17 cellular contexts compared by ENCODE assay signal in genomic region chr2:55871637-55872036, GRCh38. TPM values are rescaled to one million over a fixed set of nuclear protein-coding genes. Genes with fewer than 3 reads are reported as not detected.
DNase-seq lines count a peak whose midpoint lies in the region; ATAC-seq and TF ChIP-seq lines count a peak whose summit lies in the region.
"Had no signal": no experiment of that assay in that cellular context is flagged by ENCODE, and none has a peak within 500 bp of the region (broad histone marks: within the 10 kb centered on the region; RNA-seq: fewer than 3 reads in every experiment).

No MANE protein-coding gene starts in this region.

- peak overlapping the region; percentile 63 to 82 (median 74) for H3K4me2 ChIP-seq in BLaER1 treated with 17β-estradiol and CSF1 and Interleukin-3, amounts not matched to agents 10 nM and 100 nM

- ATAC-seq in HG03108 (IDR thresholded peaks at IDR 0.05; ENCODE audit: unreplicated experiment) = peak; percentile 47
- no peak for ATAC-seq in RWPE2 (ENCODE audit: low read depth)
- peak; percentile 84 for ATAC-seq in memory B cell (ENCODE audit: low read depth)
- ATAC-seq in GM18873 (IDR thresholded peaks at IDR 0.05; ENCODE audit: low FRiP score, unreplicated experiment) = no peak
- no peak for ATAC-seq in HG03097 (IDR thresholded peaks at IDR 0.05; ENCODE audit: low FRiP score, unreplicated experiment)

- no peaks in the 10 kb centered on the region for H3K27me3 Mint-ChIP-seq in memory B cell

- TF ChIP-seq CTCF in RWPE2 (IDR thresholded peaks at IDR 0.05; ENCODE audit: poor library complexity, severe bottlenecking) (no peak), BE2C (IDR thresholded peaks at IDR 0.05; ENCODE audit: low read depth, low read length) (no peak)

- H3K9me3 ChIP-seq in BLaER1 treated with 17β-estradiol and CSF1 and Interleukin-3, amounts not matched to agents 10 nM and 100 nM (replicated peaks in 1 of 11) = peaks cover 0 to 23% (median 0%) of the 10 kb centered on the region in 11 experiments; a peak in 4 of 22 replicates
- H3K9me3 ChIP-seq in RWPE2 (ENCODE audit: severe bottlenecking) (no peaks in the 10 kb centered on the region), BE2C (no peaks in the 10 kb centered on the region)
- H3K9me3 ChIP-seq: neutrophil had no signal

- H3K4me3 ChIP-seq in BLaER1 treated with 17β-estradiol and CSF1 and Interleukin-3, amounts not matched to agents 10 nM and 100 nM = no peak overlapping the region; a peak in 1 of 20 replicates
- no peak overlapping the region for H3K4me3 ChIP-seq in RWPE2 (ENCODE audit: severe bottlenecking)
- no peak overlapping the region for H3K4me3 ChIP-seq in BE2C (ENCODE audit: low read depth, low read length)
- H3K4me3 ChIP-seq: dorsolateral prefrontal cortex had no signal

- H3K9me3 Mint-ChIP-seq in memory B cell = no peaks in the 10 kb centered on the region

- peaks cover 22 to 49% (median 29%) of the 10 kb centered on the region in 10 experiments for H3K4me1 ChIP-seq in BLaER1 treated with 17β-estradiol and CSF1 and Interleukin-3, amounts not matched to agents 10 nM and 100 nM
- no peaks in the 10 kb centered on the region for H3K4me1 ChIP-seq in RWPE2 (ENCODE audit: insufficient read depth, poor library complexity, severe bottlenecking)
- no peaks in the 10 kb centered on the region for H3K4me1 ChIP-seq in BE2C

- H3K36me3 ChIP-seq in BLaER1 treated with 17β-estradiol and CSF1 and Interleukin-3, amounts not matched to agents 10 nM and 100 nM = peaks cover 0 to 14% (median 0%) of the 10 kb centered on the region in 11 experiments; a peak in 3 of 22 replicates
- H3K36me3 ChIP-seq in RWPE2 (ENCODE audit: low read depth) (peaks cover 93% of the 10 kb centered on the region), BE2C (no peaks in the 10 kb centered on the region)
- H3K36me3 ChIP-seq: neutrophil had no signal

- no peak for DNase-seq in RWPE2 (ENCODE audit: low spot score)
- DNase-seq in memory B cell (ENCODE audit: low spot score in 2 of 2) = no peak
- DNase-seq in NCI-H345 (lab: John Stamatoyannopoulos, UW) = no peak
- DNase-seq in BE2C = no peak
- DNase-seq: amygdala, dorsolateral prefrontal cortex, foreskin melanocyte, kidney, NCI-H1105 treated with DMSO at 0.1 percent for 48 hours, NCI-H446 treated with DMSO at 0.1 percent for 48 hours, SHP77 treated with DMSO at 0.1 percent for 48 hours had no signal

- no peaks in the 10 kb centered on the region for H3K27me3 ChIP-seq in BLaER1 treated with 17β-estradiol and CSF1 and Interleukin-3, amounts not matched to agents 10 nM and 100 nM
- H3K27me3 ChIP-seq in RWPE2 (ENCODE audit: insufficient read depth, poor library complexity, severe bottlenecking) (no peaks in the 10 kb centered on the region), BE2C (no peaks in the 10 kb centered on the region)
- H3K27me3 ChIP-seq: dorsolateral prefrontal cortex, neutrophil had no signal

- H3K4me1 Mint-ChIP-seq in memory B cell = peaks cover 9% of the 10 kb centered on the region

- H3K36me3 Mint-ChIP-seq in memory B cell = no peaks in the 10 kb centered on the region

- H4K20me1 ChIP-seq in BLaER1 treated with 17β-estradiol and CSF1 and Interleukin-3, amounts not matched to agents 10 nM and 100 nM = no peaks in the 10 kb centered on the region

- no peak overlapping the region; a peak in 1 of 22 replicates for H3K9ac ChIP-seq in BLaER1 treated with 17β-estradiol and CSF1 and Interleukin-3, amounts not matched to agents 10 nM and 100 nM

- no peak overlapping the region for H3K4me3 Mint-ChIP-seq in memory B cell

- peak overlapping the region in 9 of 11 experiments; percentile 8 to 68 (median 61); a peak in 15 of 22 replicates for H3K27ac ChIP-seq in BLaER1 treated with 17β-estradiol and CSF1 and Interleukin-3, amounts not matched to agents 10 nM and 100 nM
- peak overlapping the region; percentile 18 for H3K27ac ChIP-seq in RWPE2 (ENCODE audit: poor library complexity, severe bottlenecking)
- H3K27ac ChIP-seq: dorsolateral prefrontal cortex, neutrophil, VCaP had no signal

- H3K27ac Mint-ChIP-seq in memory B cell = no peak overlapping the region

RNA-seq across cellular contexts. Expression of gene EFEMP1, which starts 51.9 kb away (rescaled TPM):
- not detected for polyA plus RNA-seq in BE2C (2012; ENCODE audit: insufficient read depth, insufficient read length, low read depth)

Comparison
In these comparisons a context has a peak if more than half of its experiments do, and no peak if none do; other contexts are left out.
1. ATAC-seq: peak in HG03108 (single experiment) and memory B cell (single experiment); none in RWPE2 (single experiment), GM18873 (single experiment) and HG03097 (single experiment).